In the genomic region with DNA sequence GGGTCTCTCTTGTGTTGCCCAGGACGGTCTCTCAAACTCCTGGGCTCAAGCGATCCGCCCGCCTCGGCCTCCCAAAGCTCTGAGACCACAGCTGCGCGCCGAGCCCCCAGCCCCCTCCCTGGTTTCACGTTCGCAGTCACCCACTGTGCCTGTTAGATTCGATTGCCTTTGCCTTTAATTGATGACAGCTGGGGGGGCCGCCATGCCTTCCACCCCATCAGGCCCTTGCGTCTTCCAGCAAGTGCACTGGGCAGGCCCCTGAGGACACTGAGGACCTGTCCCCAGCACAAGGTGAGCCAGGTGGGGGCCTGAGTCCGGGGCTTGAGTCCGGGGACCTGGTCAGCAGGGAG, we compare ENCODE assay signal across 25 cellular contexts. TPM values are rescaled to one million over a fixed set of nuclear protein-coding genes. Genes with fewer than 3 reads are reported as not detected.
"Had no signal": no experiment of that assay in that cellular context is flagged by ENCODE, and none has a peak within 500 bp of the region (broad histone marks: within the 10 kb centered on the region; RNA-seq: fewer than 3 reads in every experiment).

No MANE protein-coding gene starts in this region.

- H3K27me3 Mint-ChIP-seq: activated CD4-positive, alpha-beta memory T cell treated with anti-CD3 and anti-CD28 coated beads, Interleukin-2, amount 10 ng/mL, durations not matched to agents 7 days and 5 days; activated CD4-positive, alpha-beta T cell treated with anti-CD3 and anti-CD28 coated beads, Interleukin-2, amount 10 ng/mL, durations not matched to agents 7 days and 5 days; activated naive CD4-positive, alpha-beta T cell treated with anti-CD3 and anti-CD28 coated beads, Interleukin-2, amount 10 ng/mL, durations not matched to agents 7 days and 5 days; activated naive CD8-positive, alpha-beta T cell treated with anti-CD3 and anti-CD28 coated beads, Interleukin-2, amount 10 ng/mL, durations not matched to agents 7 days and 5 days; activated T-cell treated with anti-CD3 and anti-CD28 coated beads, Interleukin-2, amount 50 U/mL, for 24 hours; central memory CD8-positive, alpha-beta T cell; dendritic cell treated with granulocyte-macrophage colony-stimulating factor and Interleukin-4, amounts not matched to agents 40 ng/mL and 50 ng/mL, for 4 days had no signal

- ATAC-seq: activated naive CD4-positive, alpha-beta T cell treated with anti-CD3 and anti-CD28 coated beads, Interleukin-2, amount 50 U/mL, for 72 hours; activated T-cell treated with anti-CD3 and anti-CD28 coated beads, Interleukin-2, amount 50 U/mL, for 72 hours; esophagus mucosa had no signal

- H3K9me3 Mint-ChIP-seq: activated CD4-positive, alpha-beta memory T cell treated with anti-CD3 and anti-CD28 coated beads, Interleukin-2, amount 10 ng/mL, durations not matched to agents 7 days and 5 days; activated CD4-positive, alpha-beta T cell treated with anti-CD3 and anti-CD28 coated beads, Interleukin-2, amount 10 ng/mL, durations not matched to agents 7 days and 5 days; activated naive CD4-positive, alpha-beta T cell treated with anti-CD3 and anti-CD28 coated beads, Interleukin-2, amount 10 ng/mL, durations not matched to agents 7 days and 5 days; activated naive CD4-positive, alpha-beta T cell treated with anti-CD3 and anti-CD28 coated beads, Interleukin-2, amount 50 U/mL, for 72 hours; activated naive CD8-positive, alpha-beta T cell treated with anti-CD3 and anti-CD28 coated beads, Interleukin-2, amount 10 ng/mL, durations not matched to agents 7 days and 5 days; activated T-cell treated with anti-CD3 and anti-CD28 coated beads, Interleukin-2, amount 50 U/mL, for 24 hours; activated T-cell treated with anti-CD3 and anti-CD28 coated beads, Interleukin-2, amount 50 U/mL, for 72 hours; central memory CD8-positive, alpha-beta T cell; dendritic cell treated with granulocyte-macrophage colony-stimulating factor and Interleukin-4, amounts not matched to agents 40 ng/mL and 50 ng/mL, for 4 days; endodermal cell had no signal

- DNase-seq: activated CD4-positive, alpha-beta memory T cell treated with anti-CD3 and anti-CD28 coated beads, Interleukin-2, amount 10 ng/mL, durations not matched to agents 7 days and 5 days; activated CD4-positive, alpha-beta T cell treated with anti-CD3 and anti-CD28 coated beads for 4 hours; activated CD4-positive, alpha-beta T cell treated with anti-CD3 and anti-CD28 coated beads, Interleukin-2, amount 10 ng/mL, durations not matched to agents 7 days and 5 days; activated CD4-positive, alpha-beta T cell treated with anti-CD3 and anti-CD28 coated beads, Interleukin-2, amount 50 U/mL, for 4 hours; activated gamma-delta T cell; activated naive CD4-positive, alpha-beta T cell; activated naive CD4-positive, alpha-beta T cell treated with anti-CD3 and anti-CD28 coated beads, Interleukin-2, amount 10 ng/mL, durations not matched to agents 7 days and 5 days; activated naive CD8-positive, alpha-beta T cell treated with anti-CD3 and anti-CD28 coated beads, Interleukin-2, amount 10 ng/mL, durations not matched to agents 7 days and 5 days; activated T-cell treated with anti-CD3 and anti-CD28 coated beads for 4 hours; activated T-cell treated with anti-CD3 and anti-CD28 coated beads, Interleukin-2, amount 50 U/mL, for 24 hours; activated T-cell treated with anti-CD3 and anti-CD28 coated beads, Interleukin-2, amount 50 U/mL, for 72 hours; brain microvascular endothelial cell; effector memory CD4-positive, alpha-beta T cell; foreskin fibroblast; T-helper 2 cell had no signal

- H3K4me1 Mint-ChIP-seq: activated CD4-positive, alpha-beta T cell treated with anti-CD3 and anti-CD28 coated beads, Interleukin-2, amount 10 ng/mL, durations not matched to agents 7 days and 5 days; activated naive CD4-positive, alpha-beta T cell treated with anti-CD3 and anti-CD28 coated beads, Interleukin-2, amount 10 ng/mL, durations not matched to agents 7 days and 5 days; endodermal cell had no signal

- H3K27ac Mint-ChIP-seq: activated CD4-positive, alpha-beta memory T cell treated with anti-CD3 and anti-CD28 coated beads, Interleukin-2, amount 10 ng/mL, durations not matched to agents 7 days and 5 days; activated CD4-positive, alpha-beta T cell treated with anti-CD3 and anti-CD28 coated beads, Interleukin-2, amount 10 ng/mL, durations not matched to agents 7 days and 5 days; activated naive CD4-positive, alpha-beta T cell treated with anti-CD3 and anti-CD28 coated beads, Interleukin-2, amount 10 ng/mL, durations not matched to agents 7 days and 5 days; activated naive CD4-positive, alpha-beta T cell treated with anti-CD3 and anti-CD28 coated beads, Interleukin-2, amount 50 U/mL, for 72 hours; activated naive CD8-positive, alpha-beta T cell treated with anti-CD3 and anti-CD28 coated beads, Interleukin-2, amount 10 ng/mL, durations not matched to agents 7 days and 5 days; activated T-cell treated with anti-CD3 and anti-CD28 coated beads, Interleukin-2, amount 50 U/mL, for 24 hours; activated T-cell treated with anti-CD3 and anti-CD28 coated beads, Interleukin-2, amount 50 U/mL, for 72 hours; dendritic cell treated with granulocyte-macrophage colony-stimulating factor and Interleukin-4, amounts not matched to agents 40 ng/mL and 50 ng/mL, for 4 days; endodermal cell had no signal

- H3K4me3 Mint-ChIP-seq: activated CD4-positive, alpha-beta memory T cell treated with anti-CD3 and anti-CD28 coated beads, Interleukin-2, amount 10 ng/mL, durations not matched to agents 7 days and 5 days; activated CD4-positive, alpha-beta T cell treated with anti-CD3 and anti-CD28 coated beads, Interleukin-2, amount 10 ng/mL, durations not matched to agents 7 days and 5 days; activated naive CD4-positive, alpha-beta T cell treated with anti-CD3 and anti-CD28 coated beads, Interleukin-2, amount 10 ng/mL, durations not matched to agents 7 days and 5 days; activated naive CD8-positive, alpha-beta T cell treated with anti-CD3 and anti-CD28 coated beads, Interleukin-2, amount 10 ng/mL, durations not matched to agents 7 days and 5 days; activated T-cell treated with anti-CD3 and anti-CD28 coated beads, Interleukin-2, amount 50 U/mL, for 24 hours; activated T-cell treated with anti-CD3 and anti-CD28 coated beads, Interleukin-2, amount 50 U/mL, for 72 hours; central memory CD8-positive, alpha-beta T cell; dendritic cell treated with granulocyte-macrophage colony-stimulating factor and Interleukin-4, amounts not matched to agents 40 ng/mL and 50 ng/mL, for 4 days; endodermal cell had no signal

- H3K27ac ChIP-seq: brain microvascular endothelial cell, coronary artery had no signal

- H3K4me3 ChIP-seq: coronary artery, dorsolateral prefrontal cortex had no signal

- FAIRE-seq: astrocyte, bronchial epithelial cell, frontal cortex had no signal

- H3K27me3 ChIP-seq: brain microvascular endothelial cell, dorsolateral prefrontal cortex had no signal

- H3K36me3 Mint-ChIP-seq: activated naive CD4-positive, alpha-beta T cell treated with anti-CD3 and anti-CD28 coated beads, Interleukin-2, amount 50 U/mL, for 72 hours had no signal

RNA-seq across cellular contexts. Expression of a gene that starts 3.3 kb away (rescaled TPM):
- total RNA-seq: activated naive CD4-positive, alpha-beta T cell treated with anti-CD3 and anti-CD28 coated beads, Interleukin-2, amount 50 U/mL, for 72 hours; astrocyte; bronchial epithelial cell; endodermal cell; esophagus mucosa had no signal
